12 cellular contexts compared by ENCODE assay signal in genomic region chr2:238155051-238155760, GRCh38. TPM values are rescaled to one million over a fixed set of nuclear protein-coding genes. Genes with fewer than 3 reads are reported as not detected.
DNase-seq lines count a peak whose midpoint lies in the region; ATAC-seq and TF ChIP-seq lines count a peak whose summit lies in the region.
"Had no signal": no experiment of that assay in that cellular context is flagged by ENCODE, and none has a peak within 500 bp of the region (broad histone marks: within the 10 kb centered on the region; RNA-seq: fewer than 3 reads in every experiment).

No MANE protein-coding gene starts in this region.

- 87 to 90% methylated on average over 19 of the region's 19 CpGs for WGBS in ectodermal cell, 2 experiments
- WGBS in stomach, 5 donors, result 77 to 82% (median 81%) methylated on average over 19 of the region's 19 CpGs
- 92% methylated on average over 17 of the region's 19 CpGs for WGBS in SK-N-SH (ENCODE audit: low lambda C conversion rate)

- H3K27ac ChIP-seq in ectodermal cell (ENCODE audit: insufficient read depth, low read depth, low read length, poor library complexity, severe bottlenecking) (peak overlapping the region; percentile 50), stomach (peak overlapping the region in 3 of 5 donors; percentile 24 to 44 (median 24)), SK-N-SH (ENCODE audit: low read depth in 2 of 2, low read length in 1 of 2) (no peak overlapping the region), lower lobe of right lung (no peak overlapping the region)
- H3K27ac ChIP-seq: dorsolateral prefrontal cortex had no signal

- H3K9ac ChIP-seq in SK-N-SH, result no peak overlapping the region

- H3K79me2 ChIP-seq in SK-N-SH (ENCODE audit: insufficient read depth), result no peaks in the 10 kb centered on the region

- DNase-seq in HT1080 (ENCODE audit: low read depth) (peak; percentile 44), kidney tubule cell (ENCODE audit: low spot score) (peak; percentile 98), stomach (no peak), SK-N-SH (no peak), lower lobe of right lung (no peak)
- DNase-seq in stimulated activated CD4-positive, alpha-beta T cell treated with anti-CD3 and anti-CD28 coated beads, Interleukin-15, amount 100 ng/mL, for 24 hours, result no peak
- DNase-seq: Caco-2, dorsolateral prefrontal cortex, head of caudate nucleus, NCI-H345 had no signal

- H3K9me2 ChIP-seq in SK-N-SH, result no peaks in the 10 kb centered on the region

- intact Hi-C loops in stomach (cut with DNase I; ENCODE audit: low total_unique reads), result no loop called here
- intact Hi-C loops in lower lobe of right lung (cut with DNase I), result no loop called here

- CTCF ChIA-PET in SK-N-SH (lab: Yijun Ruan, JAX), result no interaction called here

- TF ChIP-seq CTCF in stomach (IDR thresholded peaks at IDR 0.05) (no peak), SK-N-SH (IDR thresholded peaks at IDR 0.05) (no peak), lower lobe of right lung (IDR thresholded peaks at IDR 0.05) (no peak)

- no peak overlapping the region for H3K4me2 ChIP-seq in SK-N-SH

- H3K27me3 ChIP-seq in ectodermal cell (ENCODE audit: control insufficient read depth, insufficient read depth, low read length, poor library complexity, severe bottlenecking) (peaks cover 18% of the 10 kb centered on the region), stomach (peaks cover 5 to 29% (median 18%) of the 10 kb centered on the region in 3 donors), SK-N-SH (ENCODE audit: insufficient read depth) (no peaks in the 10 kb centered on the region), lower lobe of right lung (ENCODE audit: low read depth) (peaks cover 15% of the 10 kb centered on the region)

- POLR2A ChIA-PET in SK-N-SH (lab: Yijun Ruan, JAX), result no interaction called here

- ATAC-seq in lower lobe of right lung, result no peak

- H3K4me3 ChIP-seq in ectodermal cell (ENCODE audit: insufficient read depth, low read depth, low read length) (no peak overlapping the region), stomach (no peak overlapping the region), SK-N-SH (ENCODE audit: low read depth in 2 of 2, low read length in 1 of 2) (no peak overlapping the region), lower lobe of right lung (no peak overlapping the region)
- H3K4me3 ChIP-seq: dorsolateral prefrontal cortex had no signal

- H2AFZ ChIP-seq in SK-N-SH (ENCODE audit: low read depth), result no peak overlapping the region

- H3K4me1 ChIP-seq in ectodermal cell (ENCODE audit: control insufficient read depth, insufficient read depth, low read length), result peaks cover 21% of the 10 kb centered on the region
- peaks cover 17 to 24% (median 22%) of the 10 kb centered on the region in 4 donors for H3K4me1 ChIP-seq in stomach
- peaks cover 0 to 2% of the 10 kb centered on the region in 2 experiments; a peak in 1 of 4 replicates for H3K4me1 ChIP-seq in SK-N-SH (ENCODE audit: control insufficient read depth in 1 of 2, insufficient read depth in 2 of 2, low read depth in 1 of 2, low read length in 1 of 2)
- peaks cover 11% of the 10 kb centered on the region for H3K4me1 ChIP-seq in lower lobe of right lung
- H3K4me1 ChIP-seq: Caco-2 had no signal

- H3K36me3 ChIP-seq in ectodermal cell (ENCODE audit: control insufficient read depth, insufficient read depth, low read length), result no peaks in the 10 kb centered on the region
- H3K36me3 ChIP-seq in stomach, result no peaks in the 10 kb centered on the region
- H3K36me3 ChIP-seq in SK-N-SH (replicated peaks in 1 of 2; ENCODE audit: control insufficient read depth in 1 of 2, insufficient read depth in 2 of 2, low read length in 1 of 2), result no peaks in the 10 kb centered on the region
- no peaks in the 10 kb centered on the region for H3K36me3 ChIP-seq in lower lobe of right lung

- H3K9me3 ChIP-seq in ectodermal cell (ENCODE audit: control insufficient read depth, low read length), result no peaks in the 10 kb centered on the region
- no peaks in the 10 kb centered on the region for H3K9me3 ChIP-seq in stomach
- no peaks in the 10 kb centered on the region for H3K9me3 ChIP-seq in SK-N-SH
- H3K9me3 ChIP-seq in lower lobe of right lung, result no peaks in the 10 kb centered on the region
- H3K9me3 ChIP-seq: Caco-2 had no signal

- no peaks in the 10 kb centered on the region for H4K20me1 ChIP-seq in SK-N-SH (ENCODE audit: insufficient read depth)

- TF ChIP-seq EP300 in stomach (IDR thresholded peaks at IDR 0.05) (no peak), SK-N-SH (IDR thresholded peaks at IDR 0.05; ENCODE audit: borderline replicate concordance in 1 of 2, low read depth in 1 of 2, low read length in 1 of 2) (no peak)

- no peaks in the 10 kb centered on the region for H3F3A ChIP-seq in SK-N-SH (replicated peaks; ENCODE audit: insufficient read depth)

- TF ChIP-seq RAD21 in SK-N-SH (IDR thresholded peaks at IDR 0.05; ENCODE audit: low read length), result no peak

- no peak for TF ChIP-seq POLR2A in stomach (IDR thresholded peaks at IDR 0.05)

TF ChIP-seq in SK-N-SH, 30 proteins besides CTCF, POLR2A, EP300 and RAD21:
- TF ChIP-seq RFX5 (IDR thresholded peaks at IDR 0.05; ENCODE audit: low read length) (no peak), TAF1 (IDR thresholded peaks at IDR 0.05; ENCODE audit: borderline replicate concordance, low read depth, low read length) (no peak), GABPA (IDR thresholded peaks at IDR 0.05; ENCODE audit: low read depth) (no peak)

RNA-seq across cellular contexts. Expression of gene ERFE, which starts 3.6 kb away (rescaled TPM):
- total RNA-seq in HT1080 (2014; rRNA removed; shearing (Covaris generic)), result 13.1 and 15.3 TPM in 2 replicates
- 12.0 and 13.8 TPM in 2 replicates for polyA plus RNA-seq in HT1080 (2015; cell fraction: cytosol; rRNA removed)
- polyA plus RNA-seq in HT1080 (2015; cell fraction: nucleus; rRNA removed), result 16.4 and 16.6 TPM in 2 replicates
- polyA plus RNA-seq in ectodermal cell (2013, experiment 1 of 4), result 0.39 TPM
- polyA plus RNA-seq in ectodermal cell (2013, experiment 2 of 4), result 0.25 TPM
- 1.5 TPM for polyA plus RNA-seq in ectodermal cell (2013, experiment 3 of 4)
- 0.73 TPM for polyA plus RNA-seq in ectodermal cell (2013, experiment 4 of 4)
- total RNA-seq in stomach (1 to 10 TPM in 1 of 5 donors, under 1 TPM in 1, not detected in 3; 0.89 to 1.1 TPM), lower lobe of right lung (not detected)
- polyA plus RNA-seq in stomach (under 1 TPM in 2 of 3 donors, not detected in 1; 0.13 to 0.75 TPM), SK-N-SH (2012; rRNA removed) (1.3 and 1.5 TPM in 2 replicates)
- 0.58 and 1.2 TPM in 2 replicates for polyA plus RNA-seq in SK-N-SH (2012; cell fraction: cytosol; rRNA removed)
- polyA plus RNA-seq in SK-N-SH (2012; cell fraction: nucleus; rRNA removed), result 2.6 TPM in 2 replicates

RNA-seq across cellular contexts. Expression of gene KLHL30, which starts 16.7 kb away (rescaled TPM):
- total RNA-seq in HT1080 (2014; rRNA removed; shearing (Covaris generic)), result not detected in 2 replicates
- polyA plus RNA-seq in HT1080 (2015; cell fraction: cytosol; rRNA removed), result not detected in 2 replicates
- 0.09 TPM in 1 of 2 replicates, not detected in the other for polyA plus RNA-seq in HT1080 (2015; cell fraction: nucleus; rRNA removed)
- polyA plus RNA-seq in ectodermal cell (2013, experiment 1 of 4), result 0.13 TPM
- 0.39 TPM for polyA plus RNA-seq in ectodermal cell (2013, experiment 2 of 4)
- 0.37 TPM for polyA plus RNA-seq in ectodermal cell (2013, experiment 3 of 4)
- 0.49 TPM for polyA plus RNA-seq in ectodermal cell (2013, experiment 4 of 4)
- total RNA-seq in stomach (1 to 10 TPM in 2 of 5 donors, under 1 TPM in 1, not detected in 2; 0.29 to 1.7 (median 1.3) TPM), lower lobe of right lung (0.71 TPM)
- polyA plus RNA-seq in stomach (under 1 TPM; 0.06 to 0.46 (median 0.15) TPM), SK-N-SH (2012; rRNA removed) (not detected in 2 replicates)
- not detected in 2 replicates for polyA plus RNA-seq in SK-N-SH (2012; cell fraction: cytosol; rRNA removed)
- not detected in 2 replicates for polyA plus RNA-seq in SK-N-SH (2012; cell fraction: nucleus; rRNA removed)
- total RNA-seq: RPMI7951 had no signal

RNA-seq across cellular contexts. Expression of gene ILKAP, which starts 48.3 kb away (rescaled TPM):
- 19.1 and 44.3 TPM in 2 replicates for total RNA-seq in HT1080 (2014; rRNA removed; shearing (Covaris generic))
- polyA plus RNA-seq in HT1080 (2015; cell fraction: cytosol; rRNA removed), result 33.3 and 39.9 TPM in 2 replicates
- polyA plus RNA-seq in HT1080 (2015; cell fraction: nucleus; rRNA removed), result 76.6 and 79.6 TPM in 2 replicates
- polyA plus RNA-seq in ectodermal cell (2013, experiment 1 of 4), result 44.0 TPM
- polyA plus RNA-seq in ectodermal cell (2013, experiment 2 of 4), result 38.8 TPM
- polyA plus RNA-seq in ectodermal cell (2013, experiment 3 of 4), result 30.4 TPM
- polyA plus RNA-seq in ectodermal cell (2013, experiment 4 of 4), result 34.2 TPM
- total RNA-seq in stomach (10 to 100 TPM; 20.4 to 59.4 (median 33.6) TPM), lower lobe of right lung (43.4 TPM)
- polyA plus RNA-seq in stomach (10 to 100 TPM; 37.1 to 55.1 (median 38.5) TPM), SK-N-SH (2012; rRNA removed) (35.6 and 49.2 TPM in 2 replicates)
- 31.8 and 34.3 TPM in 2 replicates for polyA plus RNA-seq in SK-N-SH (2012; cell fraction: cytosol; rRNA removed)
- 126 and 149 TPM in 2 replicates for polyA plus RNA-seq in SK-N-SH (2012; cell fraction: nucleus; rRNA removed)

RNA-seq across cellular contexts. Expression of gene ESPNL, which starts 55.1 kb away (rescaled TPM):
- total RNA-seq in HT1080 (2014; rRNA removed; shearing (Covaris generic)), result 0.27 and 0.85 TPM in 2 replicates
- 1.2 and 1.3 TPM in 2 replicates for polyA plus RNA-seq in HT1080 (2015; cell fraction: cytosol; rRNA removed)
- polyA plus RNA-seq in HT1080 (2015; cell fraction: nucleus; rRNA removed), result 1.5 and 1.8 TPM in 2 replicates
- 0.37 TPM for polyA plus RNA-seq in ectodermal cell (2013, experiment 1 of 4)
- 0.64 TPM for polyA plus RNA-seq in ectodermal cell (2013, experiment 2 of 4)
- 1.3 TPM for polyA plus RNA-seq in ectodermal cell (2013, experiment 3 of 4)
- 1.3 TPM for polyA plus RNA-seq in ectodermal cell (2013, experiment 4 of 4)
- total RNA-seq in stomach, result 1 to 10 TPM in 1 of 5 donors, under 1 TPM in 1, not detected in 3; 0.73 to 1.3 TPM
- under 1 TPM; 0.05 to 0.31 (median 0.25) TPM for polyA plus RNA-seq in stomach
- polyA plus RNA-seq in SK-N-SH (2012; rRNA removed), result 0.03 and 0.05 TPM in 2 replicates
- not detected in 2 replicates for polyA plus RNA-seq in SK-N-SH (2012; cell fraction: cytosol; rRNA removed)
- polyA plus RNA-seq in SK-N-SH (2012; cell fraction: nucleus; rRNA removed), result 0.07 and 0.08 TPM in 2 replicates
- 0.09 TPM for total RNA-seq in lower lobe of right lung
- total RNA-seq: Caco-2 had no signal

Comparison
In these comparisons a context has a peak if more than half of its experiments do, and no peak if none do; other contexts are left out.
1. DNase-seq: peak in HT1080 (single experiment) and kidney tubule cell (single experiment); none in stomach (single experiment), SK-N-SH (single experiment), lower lobe of right lung (single experiment) and stimulated activated CD4-positive, alpha-beta T cell treated with anti-CD3 and anti-CD28 coated beads, Interleukin-15, amount 100 ng/mL, for 24 hours (single experiment).
2. H3K27ac ChIP-seq: peak in ectodermal cell (single experiment) and stomach (3 of 5); none in SK-N-SH (0 of 2) and lower lobe of right lung (single experiment).